28 cellular contexts compared by ENCODE assay signal in genomic region chr1:107124705-107125104, GRCh38. TPM values are rescaled to one million over a fixed set of nuclear protein-coding genes. Genes with fewer than 3 reads are reported as not detected.
"Had no signal": no experiment of that assay in that cellular context is flagged by ENCODE, and none has a peak within 500 bp of the region (broad histone marks: within the 10 kb centered on the region; RNA-seq: fewer than 3 reads in every experiment).

No MANE protein-coding gene starts in this region.

- H3K27me3 ChIP-seq: colonic mucosa, gastrocnemius medialis, sigmoid colon, testis, tibial artery had no signal

- ATAC-seq: esophagus mucosa; gastrocnemius medialis; heart left ventricle; left lobe of liver; naive thymus-derived CD8-positive, alpha-beta T cell; right cardiac atrium; stimulated activated memory B cell treated with anti-CD40 and anti-IgM and Interleukin-4, amounts not matched to agents 10 μg/mL and 1 μg/mL and 100 μg/mL, for 72 hours; stimulated activated naive CD8-positive, alpha-beta T cell treated with anti-CD3 and anti-CD28 coated beads, Interleukin-15, Interleukin-2, amounts not matched to agents 100 U/mL and 50 U/mL, for 24 hours had no signal

- H3K9me3 ChIP-seq: colonic mucosa, gastrocnemius medialis, heart left ventricle, prostate gland, sigmoid colon, testis, tibial artery had no signal

- H3K27ac ChIP-seq: colonic mucosa, epithelial cell of prostate, gastrocnemius medialis, heart left ventricle, prostate gland, sigmoid colon, testis, tibial artery had no signal

- H3K4me1 ChIP-seq: colonic mucosa, gastrocnemius medialis, heart left ventricle, prostate gland, sigmoid colon, testis, tibial artery had no signal

- H3K36me3 ChIP-seq: colonic mucosa, gastrocnemius medialis, heart left ventricle, prostate gland, sigmoid colon, tibial artery had no signal

- H3K4me3 ChIP-seq: colonic mucosa, gastrocnemius medialis, heart left ventricle, prostate gland, sigmoid colon, testis, tibial artery had no signal

- DNase-seq: colonic mucosa; effector CD8-positive, alpha-beta T cell; endodermal cell; foreskin fibroblast; gastrocnemius medialis; heart left ventricle; hippocampal formation; mesenchymal stem cell; naive thymus-derived CD8-positive, alpha-beta T cell; nephron progenitor cell; nucleus accumbens; right cardiac atrium; sigmoid colon; stimulated activated CD4-positive, alpha-beta T cell treated with anti-CD3 and anti-CD28 coated beads, Interleukin-2, amount 100 ng/mL, for 24 hours; stimulated activated CD4-positive, alpha-beta T cell treated with anti-CD3 and anti-CD28 coated beads, Interleukin-4, amount 100 ng/mL, for 4 hours; stimulated activated naive CD8-positive, alpha-beta T cell treated with anti-CD3 and anti-CD28 coated beads, Interleukin-15, Interleukin-2, amounts not matched to agents 100 U/mL and 50 U/mL, for 24 hours; substantia nigra; testis; tibial artery had no signal

RNA-seq across cellular contexts. Expression of gene NTNG1, which starts 16.1 kb away (rescaled TPM):
- total RNA-seq: chondrocyte; gastrocnemius medialis; left lobe of liver; lung microvascular endothelial cell; naive thymus-derived CD8-positive, alpha-beta T cell; osteocyte had no signal
- polyA plus RNA-seq: heart left ventricle; liver; naive thymus-derived CD8-positive, alpha-beta T cell had no signal
